Comparison of ENCODE assay signal across 12 cellular contexts in genomic region chr9:130732793-130733221, GRCh38. TPM values are rescaled to one million over a fixed set of nuclear protein-coding genes. Genes with fewer than 3 reads are reported as not detected.
DNase-seq lines count a peak whose midpoint lies in the region; ATAC-seq and TF ChIP-seq lines count a peak whose summit lies in the region.
"Had no signal": no experiment of that assay in that cellular context is flagged by ENCODE, and none has a peak within 500 bp of the region (broad histone marks: within the 10 kb centered on the region; RNA-seq: fewer than 3 reads in every experiment).

No MANE protein-coding gene starts in this region.

- H3K4me3 Mint-ChIP-seq in glutamatergic neuron (ENCODE audit: unreplicated experiment): peak overlapping the region; percentile 44
- no peak overlapping the region for H3K4me3 Mint-ChIP-seq in stimulated activated effector memory CD8-positive, alpha-beta T cell treated with anti-CD3 and anti-CD28 coated beads, Interleukin-12 subunit alpha, Interleukin-12 subunit beta, amount 100 ng/mL, for 72 hours
- H3K4me3 Mint-ChIP-seq: CD14-positive monocyte had no signal

- in situ Hi-C loops in KBM-7 (cut with MboI; ENCODE audit: low pct_unique_long_range_greater_than_20kb, low sequenced_read_pairs): no loop called here

- no peaks in the 10 kb centered on the region for H3K36me3 Mint-ChIP-seq in glutamatergic neuron (ENCODE audit: unreplicated experiment)
- H3K36me3 Mint-ChIP-seq in stimulated activated effector memory CD8-positive, alpha-beta T cell treated with anti-CD3 and anti-CD28 coated beads, Interleukin-12 subunit alpha, Interleukin-12 subunit beta, amount 100 ng/mL, for 72 hours: peaks cover 6% of the 10 kb centered on the region

- ATAC-seq in stimulated activated effector memory CD8-positive, alpha-beta T cell treated with anti-CD3 and anti-CD28 coated beads, Interleukin-12 subunit alpha, Interleukin-12 subunit beta, amount 100 ng/mL, for 72 hours: no peak

- peak overlapping the region; percentile 76 for H3K27ac Mint-ChIP-seq in glutamatergic neuron (ENCODE audit: unreplicated experiment)
- peak overlapping the region; percentile 27 for H3K27ac Mint-ChIP-seq in stimulated activated effector memory CD8-positive, alpha-beta T cell treated with anti-CD3 and anti-CD28 coated beads, Interleukin-12 subunit alpha, Interleukin-12 subunit beta, amount 100 ng/mL, for 72 hours

- H3K4me3 ChIP-seq in MG63: no peak overlapping the region
- H3K4me3 ChIP-seq: adrenal gland had no signal

- H3K9me3 ChIP-seq in MG63: no peaks in the 10 kb centered on the region
- H3K9me3 ChIP-seq: adrenal gland had no signal

- H3K9me3 Mint-ChIP-seq in glutamatergic neuron (ENCODE audit: unreplicated experiment): no peaks in the 10 kb centered on the region
- H3K9me3 Mint-ChIP-seq in stimulated activated effector memory CD8-positive, alpha-beta T cell treated with anti-CD3 and anti-CD28 coated beads, Interleukin-12 subunit alpha, Interleukin-12 subunit beta, amount 100 ng/mL, for 72 hours: no peaks in the 10 kb centered on the region

- peaks cover 18% of the 10 kb centered on the region for H3K4me1 Mint-ChIP-seq in glutamatergic neuron (ENCODE audit: low read depth, unreplicated experiment)
- peaks cover 29% of the 10 kb centered on the region for H3K4me1 Mint-ChIP-seq in stimulated activated effector memory CD8-positive, alpha-beta T cell treated with anti-CD3 and anti-CD28 coated beads, Interleukin-12 subunit alpha, Interleukin-12 subunit beta, amount 100 ng/mL, for 72 hours

- DNase-seq in KBM-7 (peak; percentile 15), amniotic epithelial cell (ENCODE audit: low read depth) (peak; percentile 21), glutamatergic neuron (no peak), MG63 (no peak), NCI-H2107 treated with DMSO at 0.1 percent for 48 hours (lab: John Stamatoyannopoulos, UW; ENCODE audit: unreplicated experiment) (no peak), SKM-1 (lab: John Stamatoyannopoulos, UW; ENCODE audit: unreplicated experiment) (no peak)
- DNase-seq in stimulated activated effector memory CD8-positive, alpha-beta T cell treated with anti-CD3 and anti-CD28 coated beads, Interleukin-12 subunit alpha, Interleukin-12 subunit beta, amount 100 ng/mL, for 72 hours (ENCODE audit: low spot score in 2 of 2): no peak
- DNase-seq: activated T-cell treated with anti-CD3 and anti-CD28 coated beads, Interleukin-2, amount 50 U/mL, for 48 hours; adrenal gland; kidney; NCI-H510A had no signal

- no peaks in the 10 kb centered on the region; the same call in 1 of the 2 replicates for H3K36me3 ChIP-seq in MG63
- H3K36me3 ChIP-seq: adrenal gland had no signal

- no peaks in the 10 kb centered on the region for H3K27me3 ChIP-seq in MG63
- H3K27me3 ChIP-seq: adrenal gland had no signal

- TF ChIP-seq CTCF in glutamatergic neuron (IDR thresholded peaks at IDR 0.05; ENCODE audit: partially characterized antibody, unreplicated experiment): no peak

- no peaks in the 10 kb centered on the region for H3K27me3 Mint-ChIP-seq in glutamatergic neuron (ENCODE audit: unreplicated experiment)

RNA-seq across cellular contexts. Expression of gene EXOSC2, which starts 39.2 kb away (rescaled TPM):
- total RNA-seq in glutamatergic neuron (ENCODE audit: unreplicated experiment): 43.3 TPM
- 31.4 and 46.4 TPM in 2 replicates for total RNA-seq in MG63 (2014; rRNA removed; shearing (Covaris generic); ENCODE audit: low replicate concordance)

Comparison
In these comparisons a context has a peak if more than half of its experiments do, and no peak if none do; other contexts are left out.
1. DNase-seq: peak in KBM-7 (single experiment) and amniotic epithelial cell (single experiment); none in glutamatergic neuron (single experiment), stimulated activated effector memory CD8-positive, alpha-beta T cell treated with anti-CD3 and anti-CD28 coated beads, Interleukin-12 subunit alpha, Interleukin-12 subunit beta, amount 100 ng/mL, for 72 hours (0 of 2), MG63 (single experiment), NCI-H2107 treated with DMSO at 0.1 percent for 48 hours (single experiment) and SKM-1 (single experiment).